In genomic region chr7:107439025-107439424, GRCh38 we compare ENCODE assay signal across 35 cellular contexts. TPM values are rescaled to one million over a fixed set of nuclear protein-coding genes. Genes with fewer than 3 reads are reported as not detected.
"Had no signal": no experiment of that assay in that cellular context is flagged by ENCODE, and none has a peak within 500 bp of the region (broad histone marks: within the 10 kb centered on the region; RNA-seq: fewer than 3 reads in every experiment).

No MANE protein-coding gene starts in this region.

- H3K27ac ChIP-seq: left lung, lower lobe of right lung, neural progenitor cell, neutrophil, parathyroid adenoma, psoas muscle, right atrium auricular region, skin epidermis, stomach, testis, thyroid gland, transverse colon, upper lobe of left lung, vagina had no signal

- H3K4me3 Mint-ChIP-seq: immature natural killer cell; naive thymus-derived CD8-positive, alpha-beta T cell; nephron; neural progenitor cell; stimulated activated naive B cell treated with anti-CD40 and anti-IgM and Interleukin-4, amounts not matched to agents 10 μg/mL and 1 μg/mL and 100 μg/mL, for 72 hours had no signal

- H3K4me3 ChIP-seq: left lung, lower lobe of right lung, neural progenitor cell, psoas muscle, right atrium auricular region, skin epidermis, stomach, testis, thyroid gland, transverse colon, upper lobe of left lung, vagina had no signal

- H3K4me2 ChIP-seq: neural progenitor cell had no signal

- ATAC-seq: left colon; left lung; lower lobe of right lung; naive thymus-derived CD8-positive, alpha-beta T cell; psoas muscle; sciatic nerve; stimulated activated naive B cell treated with anti-CD40 and anti-IgM and Interleukin-4, amounts not matched to agents 10 μg/mL and 1 μg/mL and 100 μg/mL, for 72 hours; stimulated activated naive CD8-positive, alpha-beta T cell treated with anti-CD3 and anti-CD28 coated beads, Interleukin-15, Interleukin-2, amounts not matched to agents 100 U/mL and 50 U/mL, for 24 hours had no signal

- H3K79me2 ChIP-seq: parathyroid adenoma had no signal

- H3K27me3 Mint-ChIP-seq: naive thymus-derived CD8-positive, alpha-beta T cell; stimulated activated naive B cell treated with anti-CD40 and anti-IgM and Interleukin-4, amounts not matched to agents 10 μg/mL and 1 μg/mL and 100 μg/mL, for 72 hours had no signal

- H3K27me3 ChIP-seq: left lung, neural progenitor cell, neutrophil, right atrium auricular region, stomach, testis, thyroid gland, transverse colon, upper lobe of left lung, vagina had no signal

- DNase-seq: hypothalamus; immature natural killer cell; kidney; left colon; left lung; lower lobe of right lung; mammary epithelial cell; mesenchymal stem cell; naive thymus-derived CD8-positive, alpha-beta T cell; occipital lobe; psoas muscle; stimulated activated CD4-positive, alpha-beta T cell treated with anti-CD3 and anti-CD28 coated beads, Interleukin-12 subunit alpha, Interleukin-12 subunit beta, amount 100 ng/mL, for 4 hours; stimulated activated CD4-positive, alpha-beta T cell treated with anti-CD3 and anti-CD28 coated beads, Interleukin-15, amount 100 ng/mL, for 24 hours; stimulated activated CD4-positive, alpha-beta T cell treated with anti-CD3 and anti-CD28 coated beads, Interleukin-2, amount 100 ng/mL, for 24 hours; stimulated activated CD4-positive, alpha-beta T cell treated with anti-CD3 and anti-CD28 coated beads, Interleukin-4, amount 100 ng/mL, for 1 hour; stimulated activated naive B cell treated with anti-CD40 and anti-IgM and Interleukin-4, amounts not matched to agents 10 μg/mL and 1 μg/mL and 100 μg/mL, for 72 hours; stimulated activated naive CD8-positive, alpha-beta T cell treated with anti-CD3 and anti-CD28 coated beads, Interleukin-15, Interleukin-2, amounts not matched to agents 100 U/mL and 50 U/mL, for 24 hours; stomach; testis; thyroid gland; transverse colon; upper lobe of left lung had no signal

- H3K9me3 ChIP-seq: left lung, lower lobe of right lung, neutrophil, psoas muscle, right atrium auricular region, stomach, testis, thyroid gland, transverse colon, upper lobe of left lung, vagina had no signal

- H2AFZ ChIP-seq: neural progenitor cell, parathyroid adenoma had no signal

- FAIRE-seq: islet of Langerhans had no signal

- H3K36me3 ChIP-seq: left lung, lower lobe of right lung, neural progenitor cell, neutrophil, right atrium auricular region, stomach, thyroid gland, transverse colon, upper lobe of left lung, vagina had no signal

- H3K4me1 Mint-ChIP-seq: nephron, neural progenitor cell had no signal

- H3K9ac ChIP-seq: neural progenitor cell, parathyroid adenoma had no signal

- H3K9me3 Mint-ChIP-seq: immature natural killer cell, nephron had no signal

- H3K4me1 ChIP-seq: left lung, lower lobe of right lung, neural progenitor cell, parathyroid adenoma, right atrium auricular region, stomach, testis, thyroid gland, transverse colon, upper lobe of left lung had no signal

- H3K27ac Mint-ChIP-seq: immature natural killer cell; nephron; neural progenitor cell; stimulated activated naive B cell treated with anti-CD40 and anti-IgM and Interleukin-4, amounts not matched to agents 10 μg/mL and 1 μg/mL and 100 μg/mL, for 72 hours had no signal

RNA-seq across cellular contexts. Expression of gene GPR22, which starts 30.8 kb away (rescaled TPM):
- total RNA-seq: kidney; left colon; left lung; liver; lower lobe of right lung; mucosa of gallbladder; naive thymus-derived CD8-positive, alpha-beta T cell; osteocyte; posterior vena cava; sciatic nerve; testis; thyroid gland; upper lobe of left lung had no signal
- polyA plus RNA-seq: mammary epithelial cell had no signal
